ENCODE assay signal across 32 cellular contexts in genomic region chr22:22751043-22751603, GRCh38.
"Had no signal": no experiment of that assay in that cellular context is flagged by ENCODE, and none has a peak within 500 bp of the region (broad histone marks: within the 10 kb centered on the region; RNA-seq: fewer than 3 reads in every experiment).

No MANE protein-coding gene starts in this region.

- H3K4me1 ChIP-seq: esophagus muscularis mucosa, foreskin keratinocyte, gastrocnemius medialis had no signal

- DNase-seq: activated B cell treated with CpG ODN at 0.5 μM for 24 hours; activated CD4-positive, alpha-beta memory T cell treated with anti-CD3 and anti-CD28 coated beads, Interleukin-2, amount 10 ng/mL, durations not matched to agents 7 days and 5 days; activated CD4-positive, alpha-beta T cell treated with anti-CD3 and anti-CD28 coated beads for 1 hour; activated CD4-positive, alpha-beta T cell treated with anti-CD3 and anti-CD28 coated beads for 4 hours; activated CD4-positive, alpha-beta T cell treated with anti-CD3 and anti-CD28 coated beads, Interleukin-2, amount 10 ng/mL, durations not matched to agents 7 days and 5 days; activated CD4-positive, alpha-beta T cell treated with anti-CD3 and anti-CD28 coated beads, Interleukin-2, amount 50 U/mL, for 4 hours; activated effector memory CD4-positive, alpha-beta T cell treated with Interleukin-2 at 50 U/mL for 16 hours; activated gamma-delta T cell treated with Interleukin-2 at 50 U/mL for 16 hours; activated naive CD4-positive, alpha-beta T cell treated with anti-CD3 and anti-CD28 coated beads, Interleukin-2, amount 50 U/mL, for 16 hours; activated naive CD4-positive, alpha-beta T cell treated with Interleukin-2 at 50 U/mL for 16 hours; activated T-cell treated with anti-CD3 and anti-CD28 coated beads, Interleukin-2, amount 50 U/mL, for 4 hours; amniotic stem cell; anterior cingulate cortex; brain microvascular endothelial cell; dorsolateral prefrontal cortex; effector memory CD4-positive, alpha-beta T cell; erythroblast; foreskin keratinocyte; gastrocnemius medialis; heart right ventricle; SW 1271; T-cell; T-helper 17 cell; T1000; WERI-Rb-1 had no signal

- H3K9me3 Mint-ChIP-seq: activated B cell treated with CpG ODN at 0.5 μM for 24 hours; activated CD4-positive, alpha-beta memory T cell treated with anti-CD3 and anti-CD28 coated beads, Interleukin-2, amount 10 ng/mL, durations not matched to agents 7 days and 5 days; activated CD4-positive, alpha-beta T cell treated with anti-CD3 and anti-CD28 coated beads, Interleukin-2, amount 10 ng/mL, durations not matched to agents 7 days and 5 days; activated T-cell treated with anti-CD3 and anti-CD28 coated beads, Interleukin-2, amount 50 U/mL, for 4 hours; activated T-helper 17 cell treated with anti-CD3 and anti-CD28 coated beads, Interleukin-2, amount 50 U/mL, for 72 hours; central memory CD8-positive, alpha-beta T cell; dendritic cell treated with granulocyte-macrophage colony-stimulating factor and Interleukin-4, amounts not matched to agents 40 ng/mL and 50 ng/mL, for 4 days; T-cell; T-helper 2 cell treated with Interferon-gamma antibody and Interleukin-4, amounts not matched to agents 5 μg/mL and 100 μg/mL, for 36 hours had no signal

- H3K36me3 ChIP-seq: brain microvascular endothelial cell, esophagus muscularis mucosa, gastrocnemius medialis, heart right ventricle, WERI-Rb-1 had no signal

- H3K4me3 ChIP-seq: coronary artery, dorsolateral prefrontal cortex, esophagus muscularis mucosa, gastrocnemius medialis, heart right ventricle had no signal

- H3K27ac ChIP-seq: brain microvascular endothelial cell, coronary artery, dorsolateral prefrontal cortex, esophagus muscularis mucosa, foreskin keratinocyte, gastrocnemius medialis, heart right ventricle, WERI-Rb-1 had no signal

- H3K27me3 Mint-ChIP-seq: activated B cell treated with CpG ODN at 0.5 μM for 24 hours; activated CD4-positive, alpha-beta memory T cell treated with anti-CD3 and anti-CD28 coated beads, Interleukin-2, amount 10 ng/mL, durations not matched to agents 7 days and 5 days; activated CD4-positive, alpha-beta T cell treated with anti-CD3 and anti-CD28 coated beads, Interleukin-2, amount 10 ng/mL, durations not matched to agents 7 days and 5 days; activated naive CD8-positive, alpha-beta T cell; activated T-helper 17 cell treated with anti-CD3 and anti-CD28 coated beads, Interleukin-2, amount 50 U/mL, for 72 hours; central memory CD8-positive, alpha-beta T cell; dendritic cell treated with granulocyte-macrophage colony-stimulating factor and Interleukin-4, amounts not matched to agents 40 ng/mL and 50 ng/mL, for 4 days; T-cell; T-helper 17 cell had no signal

- H3K9me3 ChIP-seq: esophagus muscularis mucosa, gastrocnemius medialis, heart right ventricle had no signal

- H3K27me3 ChIP-seq: foreskin keratinocyte had no signal

- ATAC-seq: activated T-cell treated with anti-CD3 and anti-CD28 coated beads, Interleukin-2, amount 50 U/mL, for 4 hours; activated T-helper 17 cell treated with anti-CD3 and anti-CD28 coated beads, Interleukin-2, amount 50 U/mL, for 72 hours; foreskin keratinocyte; gastrocnemius medialis; heart right ventricle; T-cell; T-helper 17 cell had no signal

- H3K27ac Mint-ChIP-seq: activated B cell treated with CpG ODN at 0.5 μM for 24 hours; activated CD4-positive, alpha-beta memory T cell treated with anti-CD3 and anti-CD28 coated beads, Interleukin-2, amount 10 ng/mL, durations not matched to agents 7 days and 5 days; activated CD4-positive, alpha-beta T cell treated with anti-CD3 and anti-CD28 coated beads, Interleukin-2, amount 10 ng/mL, durations not matched to agents 7 days and 5 days; activated naive CD8-positive, alpha-beta T cell; activated T-helper 17 cell treated with anti-CD3 and anti-CD28 coated beads, Interleukin-2, amount 50 U/mL, for 72 hours; dendritic cell treated with granulocyte-macrophage colony-stimulating factor and Interleukin-4, amounts not matched to agents 40 ng/mL and 50 ng/mL, for 4 days; T-helper 17 cell; T-helper 2 cell treated with Interferon-gamma antibody and Interleukin-4, amounts not matched to agents 5 μg/mL and 100 μg/mL, for 36 hours had no signal

- H3K4me3 Mint-ChIP-seq: activated B cell treated with CpG ODN at 0.5 μM for 24 hours; activated CD4-positive, alpha-beta memory T cell treated with anti-CD3 and anti-CD28 coated beads, Interleukin-2, amount 10 ng/mL, durations not matched to agents 7 days and 5 days; activated CD4-positive, alpha-beta T cell treated with anti-CD3 and anti-CD28 coated beads, Interleukin-2, amount 10 ng/mL, durations not matched to agents 7 days and 5 days; activated naive CD8-positive, alpha-beta T cell; activated T-cell treated with anti-CD3 and anti-CD28 coated beads, Interleukin-2, amount 50 U/mL, for 4 hours; activated T-helper 17 cell treated with anti-CD3 and anti-CD28 coated beads, Interleukin-2, amount 50 U/mL, for 72 hours; central memory CD8-positive, alpha-beta T cell; dendritic cell treated with granulocyte-macrophage colony-stimulating factor and Interleukin-4, amounts not matched to agents 40 ng/mL and 50 ng/mL, for 4 days; T-cell; T-helper 17 cell; T-helper 2 cell treated with Interferon-gamma antibody and Interleukin-4, amounts not matched to agents 5 μg/mL and 100 μg/mL, for 36 hours had no signal

- H3K36me3 Mint-ChIP-seq: activated naive CD8-positive, alpha-beta T cell; T-cell had no signal
